In the genomic region with DNA sequence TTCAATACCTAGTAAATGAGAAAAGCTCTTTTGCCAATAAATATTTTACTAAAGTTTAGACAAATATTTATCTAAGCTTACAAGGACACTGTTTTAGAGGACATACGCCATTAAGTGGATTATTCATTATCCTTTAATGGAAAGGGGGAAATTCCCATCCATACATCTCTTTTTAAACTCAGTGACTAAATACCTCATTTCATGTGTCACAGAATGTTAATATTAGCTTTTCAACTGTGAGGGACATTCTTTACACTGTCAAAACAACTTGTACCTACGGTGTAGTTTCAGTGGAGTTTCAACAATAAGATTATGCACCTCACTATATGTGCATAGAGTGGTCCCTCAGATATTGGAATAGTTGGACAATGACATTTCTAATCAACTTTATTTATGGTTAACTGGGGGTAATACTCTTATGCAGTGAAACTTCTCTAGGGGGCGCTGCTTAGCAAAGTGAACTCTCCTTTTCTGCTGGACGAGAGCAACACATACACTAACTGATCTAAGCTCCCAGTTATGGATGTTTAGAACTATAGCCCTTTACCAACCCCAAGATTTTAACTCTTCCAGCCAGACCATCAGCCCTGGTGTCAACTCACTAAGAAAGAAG, we compare ENCODE assay signal across 1 cellular context.
TF ChIP-seq lines count a peak whose summit lies in the region.

No MANE protein-coding gene starts in this region.

TF ChIP-seq in WTC11, 78 proteins besides CTCF, POLR2A, EP300 and RAD21 (continued from another document):
- no peak for TF ChIP-seq ZNF281 (CRISPR knock-in tag; IDR thresholded peaks at IDR 0.05)
